ENCODE assay signal across 15 cellular contexts in the genomic region with DNA sequence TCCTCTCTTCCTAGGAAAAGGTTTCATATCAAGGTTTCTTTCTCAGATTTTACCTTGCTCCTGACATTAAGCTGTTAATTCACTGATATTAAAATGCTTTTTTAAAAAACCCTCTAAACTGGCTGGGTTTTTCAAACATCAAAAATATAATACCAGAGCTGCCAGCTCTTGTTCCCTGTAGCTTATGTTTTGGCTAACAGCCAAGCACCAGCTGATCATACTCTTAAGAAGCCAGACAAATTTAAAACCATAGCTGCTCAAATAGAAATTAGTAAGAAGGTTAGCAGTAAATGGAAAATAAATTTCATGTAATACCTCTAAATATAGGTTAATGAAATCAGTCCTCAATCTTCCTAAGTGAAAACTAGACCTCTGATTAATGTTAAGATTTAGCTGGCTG.
DNase-seq lines count a peak whose midpoint lies in the region; TF ChIP-seq lines count a peak whose summit lies in the region.
"Had no signal": no experiment of that assay in that cellular context is flagged by ENCODE, and none has a peak within 500 bp of the region (broad histone marks: within the 10 kb centered on the region; RNA-seq: fewer than 3 reads in every experiment).

No MANE protein-coding gene starts in this region.

- no peak for TF ChIP-seq CTCF in choroid plexus epithelial cell (conservative IDR thresholded peaks at IDR 0.05; ENCODE audit: low read depth, low read length)
- no peak for TF ChIP-seq CTCF in neural progenitor cell (IDR thresholded peaks at IDR 0.05)

- DNase-seq in NCI-H1105 treated with DMSO at 0.1 percent for 48 hours (lab: John Stamatoyannopoulos, UW) = peak; percentile 66
- DNase-seq in NCI-H345 (lab: John Stamatoyannopoulos, UW) = peak; percentile 32
- DNase-seq in choroid plexus epithelial cell (ENCODE audit: low read depth) = peak; percentile 70
- DNase-seq in pulmonary artery endothelial cell (ENCODE audit: low read depth, low spot score) = peak; percentile 44
- no peak for DNase-seq in kidney glomerular epithelial cell (lab: John Stamatoyannopoulos, UW)
- DNase-seq in neural progenitor cell (ENCODE audit: low spot score) = no peak
- DNase-seq in effector CD8-positive, alpha-beta T cell (lab: John Stamatoyannopoulos, UW) = no peak
- DNase-seq: brain microvascular endothelial cell, C1 segment of cervical spinal cord, foreskin fibroblast, natural killer cell, NCI-H1436 treated with DMSO at 0.1 percent for 48 hours, right cardiac atrium, tibial artery had no signal

- peaks cover 46% of the 10 kb centered on the region for H3K27me3 ChIP-seq in neural progenitor cell
- H3K27me3 ChIP-seq: brain microvascular endothelial cell, tibial artery had no signal

- no peak overlapping the region for H2AFZ ChIP-seq in neural progenitor cell (replicated peaks)

- H3K27me3 Mint-ChIP-seq in neural progenitor cell (ENCODE audit: insufficient read depth, low read depth) = peaks cover 4% of the 10 kb centered on the region

- peaks cover 20% of the 10 kb centered on the region for H3K9me3 Mint-ChIP-seq in neural progenitor cell

- H3K4me2 ChIP-seq in neural progenitor cell = no peak overlapping the region

- H3K27ac ChIP-seq in neural progenitor cell = no peak overlapping the region
- H3K27ac ChIP-seq: brain microvascular endothelial cell, tibial artery had no signal

- H3K9me3 ChIP-seq in neural progenitor cell (ENCODE audit: low read depth) = no peaks in the 10 kb centered on the region
- H3K9me3 ChIP-seq: tibial artery had no signal

- peaks cover 15% of the 10 kb centered on the region for H4K20me1 ChIP-seq in neural progenitor cell (ENCODE audit: low read depth)

- peaks cover 25% of the 10 kb centered on the region for H3F3A ChIP-seq in neural progenitor cell (ENCODE audit: low read depth)

- H3K4me3 Mint-ChIP-seq in neural progenitor cell = no peak overlapping the region
- H3K4me3 Mint-ChIP-seq: natural killer cell had no signal

- H3K36me3 ChIP-seq in neural progenitor cell = no peaks in the 10 kb centered on the region
- H3K36me3 ChIP-seq: brain microvascular endothelial cell, tibial artery had no signal

- H3K36me3 Mint-ChIP-seq in neural progenitor cell = peaks cover 9% of the 10 kb centered on the region
- H3K36me3 Mint-ChIP-seq: natural killer cell had no signal

- H3K4me1 ChIP-seq in neural progenitor cell = peaks cover 14% of the 10 kb centered on the region

- H3K79me2 ChIP-seq in neural progenitor cell (ENCODE audit: low read depth) = no peaks in the 10 kb centered on the region

- no peak overlapping the region for H3K27ac Mint-ChIP-seq in neural progenitor cell
- H3K27ac Mint-ChIP-seq: natural killer cell had no signal

- peaks cover 34% of the 10 kb centered on the region for H3K4me1 Mint-ChIP-seq in neural progenitor cell
- H3K4me1 Mint-ChIP-seq: natural killer cell had no signal

- no peak overlapping the region for H3K9ac ChIP-seq in neural progenitor cell

- H3K4me3 ChIP-seq in choroid plexus epithelial cell (ENCODE audit: low read depth, low read length) (no peak overlapping the region), neural progenitor cell (no peak overlapping the region)
- H3K4me3 ChIP-seq: lung, tibial artery had no signal

Comparison
In these comparisons a context has a peak if more than half of its experiments do, and no peak if none do; other contexts are left out.
1. DNase-seq: peak in NCI-H1105 treated with DMSO at 0.1 percent for 48 hours (single experiment), NCI-H345 (single experiment), choroid plexus epithelial cell (single experiment) and pulmonary artery endothelial cell (single experiment); none in kidney glomerular epithelial cell (single experiment), neural progenitor cell (single experiment) and effector CD8-positive, alpha-beta T cell (single experiment).